14 cellular contexts compared by ENCODE assay signal in the genomic region with DNA sequence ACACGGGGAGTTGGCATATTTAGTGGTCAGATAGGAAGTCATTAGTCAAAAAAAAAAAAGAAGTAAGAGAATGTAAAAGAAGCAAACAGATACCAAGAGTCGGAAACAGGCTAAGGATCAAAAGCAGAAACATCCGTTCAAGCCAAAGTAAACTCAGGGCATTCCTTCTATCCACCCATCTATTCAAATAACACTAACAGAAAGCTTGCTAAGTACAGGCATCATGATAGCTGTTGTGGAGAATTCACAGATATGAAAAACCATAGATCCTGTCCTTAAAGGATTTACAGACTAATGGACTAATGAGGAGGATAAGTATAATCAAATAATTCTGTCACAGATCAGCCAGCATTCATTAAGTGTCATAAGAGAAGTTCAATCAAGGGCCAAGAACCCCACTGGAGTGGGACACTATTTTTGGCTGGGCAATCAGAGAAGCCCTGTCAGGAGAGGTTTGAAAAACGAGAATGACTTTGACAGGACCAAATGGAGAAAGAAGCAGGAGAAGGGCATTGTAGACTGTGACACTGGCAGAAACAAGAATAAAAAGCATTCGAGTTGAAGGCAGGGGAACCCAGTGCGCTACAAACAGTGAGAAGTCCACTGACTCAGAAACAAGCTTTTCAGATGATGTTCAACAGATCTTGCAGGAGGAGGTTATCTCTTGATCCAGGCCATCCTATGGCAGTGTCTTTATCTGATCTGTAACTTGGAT.
DNase-seq lines count a peak whose midpoint lies in the region; ATAC-seq and TF ChIP-seq lines count a peak whose summit lies in the region.
"Had no signal": no experiment of that assay in that cellular context is flagged by ENCODE, and none has a peak within 500 bp of the region (broad histone marks: within the 10 kb centered on the region; RNA-seq: fewer than 3 reads in every experiment).

No MANE protein-coding gene starts in this region.

- no peak overlapping the region for H3K27ac Mint-ChIP-seq in immature natural killer cell
- H3K27ac Mint-ChIP-seq: activated naive CD8-positive, alpha-beta T cell treated with anti-CD3 and anti-CD28 coated beads for 36 hours; CD14-positive monocyte; dendritic cell treated with granulocyte-macrophage colony-stimulating factor and Interleukin-4, amounts not matched to agents 40 ng/mL and 50 ng/mL, for 4 days had no signal

- H3K27me3 Mint-ChIP-seq in immature natural killer cell (ENCODE audit: low read depth in 3 of 3), result peaks cover 0 to 2% (median 0%) of the 10 kb centered on the region in 3 donors
- H3K27me3 Mint-ChIP-seq: dendritic cell treated with granulocyte-macrophage colony-stimulating factor and Interleukin-4, amounts not matched to agents 40 ng/mL and 50 ng/mL, for 4 days had no signal

- H3K36me3 Mint-ChIP-seq in immature natural killer cell, result no peaks in the 10 kb centered on the region
- H3K36me3 Mint-ChIP-seq: activated naive CD8-positive, alpha-beta T cell treated with anti-CD3 and anti-CD28 coated beads for 36 hours; CD14-positive monocyte had no signal

- intact Hi-C loops in ascending aorta (cut with DNase I), result loop anchor here (5.0 kb wide), 1 partner anchor 155 kb away; the partner anchor contains the start of gene TSLP
- intact Hi-C loops in left cardiac atrium (cut with DNase I), result no loop called here

- H3K27me3 ChIP-seq in HUES6 (ENCODE audit: control insufficient read depth, insufficient read depth, low read length) (no peaks in the 10 kb centered on the region), ascending aorta (no peaks in the 10 kb centered on the region), stomach smooth muscle (ENCODE audit: control insufficient read depth in 1 of 2, insufficient read depth in 2 of 2, low read length in 2 of 2) (no peaks in the 10 kb centered on the region)
- H3K27me3 ChIP-seq: gastrocnemius medialis had no signal

- H3K4me3 Mint-ChIP-seq in immature natural killer cell, result no peak overlapping the region
- H3K4me3 Mint-ChIP-seq: activated naive CD8-positive, alpha-beta T cell treated with anti-CD3 and anti-CD28 coated beads for 36 hours; CD14-positive monocyte; dendritic cell treated with granulocyte-macrophage colony-stimulating factor and Interleukin-4, amounts not matched to agents 40 ng/mL and 50 ng/mL, for 4 days had no signal

- H3K27ac ChIP-seq in HUES6 (ENCODE audit: low read depth, low read length) (peak overlapping the region; percentile 43; the same call in 1 of the 2 replicates), ascending aorta (peak overlapping the region; percentile 24 to 60), stomach smooth muscle (ENCODE audit: low read length) (peak overlapping the region; percentile 19)
- H3K27ac ChIP-seq: gastrocnemius medialis had no signal

- H3K9me3 ChIP-seq in HUES6 (ENCODE audit: control insufficient read depth, insufficient read depth, low read depth, low read length) (no peaks in the 10 kb centered on the region), ascending aorta (no peaks in the 10 kb centered on the region), stomach smooth muscle (ENCODE audit: control insufficient read depth in 2 of 2, low read length in 2 of 2) (no peaks in the 10 kb centered on the region)
- H3K9me3 ChIP-seq: gastrocnemius medialis had no signal

- no peaks in the 10 kb centered on the region for H3K4me1 Mint-ChIP-seq in immature natural killer cell
- H3K4me1 Mint-ChIP-seq: activated naive CD8-positive, alpha-beta T cell treated with anti-CD3 and anti-CD28 coated beads for 36 hours; CD14-positive monocyte had no signal

- ATAC-seq in left cardiac atrium, result peak; percentile 47 to 73
- ATAC-seq: activated CD4-positive, CD25-positive, alpha-beta regulatory T cell treated with anti-CD3 and anti-CD28 coated beads, Interleukin-2, amount 50 U/mL, for 24 hours; gastrocnemius medialis had no signal

- peaks cover 17% of the 10 kb centered on the region for H3K4me1 ChIP-seq in HUES6 (ENCODE audit: control insufficient read depth, insufficient read depth, low read length)
- H3K4me1 ChIP-seq in ascending aorta, result peaks cover 0 to 30% of the 10 kb centered on the region in 2 donors
- H3K4me1 ChIP-seq in stomach smooth muscle (ENCODE audit: control insufficient read depth, insufficient read depth, low read length), result peaks cover 8% of the 10 kb centered on the region
- H3K4me1 ChIP-seq: gastrocnemius medialis had no signal

- H3K4me3 ChIP-seq in HUES6 (ENCODE audit: low read depth, low read length) (no peak overlapping the region), ascending aorta (no peak overlapping the region), stomach smooth muscle (ENCODE audit: low read length in 2 of 2) (no peak overlapping the region)
- H3K4me3 ChIP-seq: gastrocnemius medialis had no signal

- no peak for TF ChIP-seq CTCF in ascending aorta (IDR thresholded peaks at IDR 0.05)

- peaks cover 0 to 11% (median 0%) of the 10 kb centered on the region in 6 donors for H3K9me3 Mint-ChIP-seq in immature natural killer cell
- H3K9me3 Mint-ChIP-seq: activated naive CD8-positive, alpha-beta T cell treated with anti-CD3 and anti-CD28 coated beads for 36 hours had no signal

- H3K36me3 ChIP-seq in HUES6 (ENCODE audit: control insufficient read depth, insufficient read depth, low read length) (no peaks in the 10 kb centered on the region), ascending aorta (no peaks in the 10 kb centered on the region), stomach smooth muscle (ENCODE audit: control insufficient read depth in 2 of 2, insufficient read depth in 2 of 2, low read length in 2 of 2) (no peaks in the 10 kb centered on the region)
- H3K36me3 ChIP-seq: gastrocnemius medialis had no signal

- DNase-seq in ascending aorta (ENCODE audit: low spot score in 2 of 2) (no peak), left cardiac atrium (no peak), immature natural killer cell (no peak), HPDE6-E6E7 (ENCODE audit: extremely low spot score) (no peak), GOT3 (lab: John Stamatoyannopoulos, UW) (no peak)
- DNase-seq: activated naive CD8-positive, alpha-beta T cell treated with anti-CD3 and anti-CD28 coated beads for 36 hours; gastrocnemius medialis; NCI-H2171 treated with DMSO at 0.1 percent for 48 hours; stimulated activated naive CD4-positive, alpha-beta T cell treated with Interleukin-2 at 50 U/mL for 16 hours had no signal

- no peak overlapping the region for H3K9ac ChIP-seq in HUES6 (ENCODE audit: low read length)
- no peak overlapping the region for H3K9ac ChIP-seq in stomach smooth muscle (ENCODE audit: low read length in 2 of 2)
